Comparison of ENCODE assay signal across 11 cellular contexts in genomic region chr12:110165540-110166159, GRCh38. TPM values are rescaled to one million over a fixed set of nuclear protein-coding genes. Genes with fewer than 3 reads are reported as not detected.
DNase-seq lines count a peak whose midpoint lies in the region; ATAC-seq and TF ChIP-seq lines count a peak whose summit lies in the region.
"Had no signal": no experiment of that assay in that cellular context is flagged by ENCODE, and none has a peak within 500 bp of the region (broad histone marks: within the 10 kb centered on the region; RNA-seq: fewer than 3 reads in every experiment).

No MANE protein-coding gene starts in this region.

- H3K27me3 Mint-ChIP-seq in MCF 10A (ENCODE audit: insufficient read depth, unreplicated experiment): no peaks in the 10 kb centered on the region

- no peak for TF ChIP-seq CTCF in MCF 10A (IDR thresholded peaks at IDR 0.05; ENCODE audit: unreplicated experiment)

- H3K36me3 Mint-ChIP-seq in MCF 10A (ENCODE audit: insufficient read depth, unreplicated experiment): peaks cover 33% of the 10 kb centered on the region

- no TSS peak for BruUV-seq in MCF 10A (replicated peaks; lab: Mats Ljungman, UMichigan)

- no peak overlapping the region for H3K4me3 Mint-ChIP-seq in MCF 10A (ENCODE audit: unreplicated experiment)

- H3K27ac Mint-ChIP-seq in MCF 10A (ENCODE audit: low read depth, unreplicated experiment): no peak overlapping the region

- POLR2A ChIA-PET in MCF 10A (lab: Yijun Ruan, JAX): interaction anchor here (0.6 to 1.2 kb wide), 4 partner anchors 9 to 45 kb away, joined by 3 to 4 read pairs (median 3); no protein-coding TSS in a partner anchor

- DNase-seq in iPS-NIHi7 (ENCODE audit: extremely low spot score) (peak; percentile 23), MCF 10A (ENCODE audit: unreplicated experiment) (no peak)
- DNase-seq in NK-92 treated with Interleukin-12 subunit alpha and Interleukin-12 subunit beta, amount 100 ng/mL, for 24 hours (lab: John Stamatoyannopoulos, UW): no peak
- DNase-seq in activated CD8-positive, alpha-beta memory T cell treated with anti-CD3 and anti-CD28 coated beads for 24 hours: no peak
- no peak for DNase-seq in activated CD4-positive, alpha-beta T cell treated with anti-CD3 and anti-CD28 coated beads for 4 hours
- DNase-seq: adrenal gland, kidney, posterior cingulate gyrus had no signal

- intact Hi-C loops in MCF 10A (cut with micrococcal nuclease): no loop called here

- CTCF ChIA-PET in MCF 10A (lab: Yijun Ruan, JAX): no interaction called here

- H3K4me1 Mint-ChIP-seq in MCF 10A (ENCODE audit: insufficient read depth, unreplicated experiment): no peaks in the 10 kb centered on the region

- ATAC-seq in GM18511 (IDR thresholded peaks at IDR 0.05; ENCODE audit: unreplicated experiment): peak; percentile 61
- peak; percentile 87 for ATAC-seq in GM21529 (IDR thresholded peaks at IDR 0.05; ENCODE audit: unreplicated experiment)
- peak; percentile 96 for ATAC-seq in HG03354 (IDR thresholded peaks at IDR 0.05; ENCODE audit: poor library complexity, severe bottlenecking, unreplicated experiment)

- no peaks in the 10 kb centered on the region for H3K9me3 Mint-ChIP-seq in MCF 10A (ENCODE audit: unreplicated experiment)

RNA-seq across cellular contexts. Expression of gene IFT81, which starts 41.5 kb away (rescaled TPM):
- 8.5 and 8.7 TPM in 2 replicates for total RNA-seq in MCF 10A (2022)
